ENCODE assay signal across 16 cellular contexts in genomic region chr6:134719850-134720249, GRCh38.
DNase-seq lines count a peak whose midpoint lies in the region; ATAC-seq and TF ChIP-seq lines count a peak whose summit lies in the region.
"Had no signal": no experiment of that assay in that cellular context is flagged by ENCODE, and none has a peak within 500 bp of the region (broad histone marks: within the 10 kb centered on the region; RNA-seq: fewer than 3 reads in every experiment).

No MANE protein-coding gene starts in this region.

- H3K4me3 Mint-ChIP-seq in dendritic cell treated with granulocyte-macrophage colony-stimulating factor and Interleukin-4, amounts not matched to agents 40 ng/mL and 50 ng/mL, for 4 days = no peak overlapping the region
- H3K4me3 Mint-ChIP-seq: stimulated activated naive CD8-positive, alpha-beta T cell treated with anti-CD3 and anti-CD28 coated beads, Interleukin-15, Interleukin-2, amounts not matched to agents 100 ng/mL and 50 ng/mL, for 24 hours; WTC11 had no signal

- peak; percentile 29 for DNase-seq in G401 (ENCODE audit: low spot score)
- DNase-seq in right cardiac atrium = no peak
- no peak for DNase-seq in stomach
- no peak for DNase-seq in stimulated activated naive CD4-positive, alpha-beta T cell (lab: John Stamatoyannopoulos, UW)
- no peak for DNase-seq in NCI-H524 (lab: John Stamatoyannopoulos, UW)
- DNase-seq: activated CD8-positive, alpha-beta memory T cell treated with anti-CD3 and anti-CD28 coated beads for 24 hours; activated effector memory CD4-positive, alpha-beta T cell treated with Interleukin-2 at 50 U/mL for 16 hours; Caco-2; EL; Karpas-422 had no signal

- TF ChIP-seq CTCF in stomach (IDR thresholded peaks at IDR 0.05) = no peak

- no peaks in the 10 kb centered on the region for H3K9me3 Mint-ChIP-seq in dendritic cell treated with granulocyte-macrophage colony-stimulating factor and Interleukin-4, amounts not matched to agents 40 ng/mL and 50 ng/mL, for 4 days
- H3K9me3 Mint-ChIP-seq: stimulated activated naive CD8-positive, alpha-beta T cell treated with anti-CD3 and anti-CD28 coated beads, Interleukin-15, Interleukin-2, amounts not matched to agents 100 ng/mL and 50 ng/mL, for 24 hours; WTC11 had no signal

- peak overlapping the region; percentile 86 for H3K27ac ChIP-seq in right cardiac atrium (ENCODE audit: low read length)
- H3K27ac ChIP-seq in stomach = peak overlapping the region in 4 of 5 donors; percentile 1 to 62 (median 40)

- WGBS in right cardiac atrium = 27% methylated on average over 2 of the region's 2 CpGs
- 58 to 71% (median 64%) methylated on average over 2 of the region's 2 CpGs for WGBS in stomach, 5 donors

- no peaks in the 10 kb centered on the region for H3K27me3 Mint-ChIP-seq in dendritic cell treated with granulocyte-macrophage colony-stimulating factor and Interleukin-4, amounts not matched to agents 40 ng/mL and 50 ng/mL, for 4 days

- in situ Hi-C loops in G401 (cut with HindIII; ENCODE audit: low sequenced_read_pairs) = no loop called here

- no peaks in the 10 kb centered on the region for H3K36me3 ChIP-seq in stomach

- peaks cover 36% of the 10 kb centered on the region for H3K4me1 Mint-ChIP-seq in dendritic cell treated with granulocyte-macrophage colony-stimulating factor and Interleukin-4, amounts not matched to agents 40 ng/mL and 50 ng/mL, for 4 days (ENCODE audit: low read depth)

- ATAC-seq in right cardiac atrium (peak; percentile 47 to 78), GM18907 (IDR thresholded peaks at IDR 0.05; ENCODE audit: unreplicated experiment) (no peak), HG02884 (IDR thresholded peaks at IDR 0.05; ENCODE audit: unreplicated experiment) (no peak)
- ATAC-seq: Panc1, WTC11 had no signal

- peak overlapping the region; percentile 86 for H3K27ac Mint-ChIP-seq in dendritic cell treated with granulocyte-macrophage colony-stimulating factor and Interleukin-4, amounts not matched to agents 40 ng/mL and 50 ng/mL, for 4 days
- H3K27ac Mint-ChIP-seq: stimulated activated naive CD8-positive, alpha-beta T cell treated with anti-CD3 and anti-CD28 coated beads, Interleukin-15, Interleukin-2, amounts not matched to agents 100 ng/mL and 50 ng/mL, for 24 hours; WTC11 had no signal

- H3K4me1 ChIP-seq in right cardiac atrium (ENCODE audit: control insufficient read depth, insufficient read depth, low read length) (peaks cover 12% of the 10 kb centered on the region), stomach (peaks cover 0 to 45% (median 6%) of the 10 kb centered on the region in 4 donors)
- H3K4me1 ChIP-seq: Caco-2 had no signal

- H3K36me3 Mint-ChIP-seq in dendritic cell treated with granulocyte-macrophage colony-stimulating factor and Interleukin-4, amounts not matched to agents 40 ng/mL and 50 ng/mL, for 4 days (ENCODE audit: low read depth) = no peaks in the 10 kb centered on the region
- H3K36me3 Mint-ChIP-seq: WTC11 had no signal

- TF ChIP-seq POLR2A in stomach (IDR thresholded peaks at IDR 0.05) = no peak

- intact Hi-C loops in dendritic cell treated with granulocyte-macrophage colony-stimulating factor and Interleukin-4, amounts not matched to agents 40 ng/mL and 50 ng/mL, for 4 days (cut with micrococcal nuclease) = no loop called here
- intact Hi-C loops in right cardiac atrium (cut with DNase I) = no loop called here
- intact Hi-C loops in stomach (cut with DNase I; ENCODE audit: low total_unique reads) = no loop called here

- H3K27me3 ChIP-seq in right cardiac atrium (ENCODE audit: control insufficient read depth, insufficient read depth) (no peaks in the 10 kb centered on the region), stomach (no peaks in the 10 kb centered on the region)

- no peak overlapping the region for H3K4me3 ChIP-seq in right cardiac atrium (ENCODE audit: low read length)
- no peak overlapping the region for H3K4me3 ChIP-seq in stomach

- no peak for TF ChIP-seq EP300 in stomach (IDR thresholded peaks at IDR 0.05)

- no peaks in the 10 kb centered on the region for H3K9me3 ChIP-seq in right cardiac atrium (ENCODE audit: control insufficient read depth, low read length)
- no peaks in the 10 kb centered on the region for H3K9me3 ChIP-seq in stomach
- H3K9me3 ChIP-seq: Caco-2 had no signal

Comparison
In these comparisons a context has a peak if more than half of its experiments do, and no peak if none do; other contexts are left out.
1. ATAC-seq: peak in right cardiac atrium (2 of 2); none in GM18907 (single experiment) and HG02884 (single experiment).